In the genomic region with DNA sequence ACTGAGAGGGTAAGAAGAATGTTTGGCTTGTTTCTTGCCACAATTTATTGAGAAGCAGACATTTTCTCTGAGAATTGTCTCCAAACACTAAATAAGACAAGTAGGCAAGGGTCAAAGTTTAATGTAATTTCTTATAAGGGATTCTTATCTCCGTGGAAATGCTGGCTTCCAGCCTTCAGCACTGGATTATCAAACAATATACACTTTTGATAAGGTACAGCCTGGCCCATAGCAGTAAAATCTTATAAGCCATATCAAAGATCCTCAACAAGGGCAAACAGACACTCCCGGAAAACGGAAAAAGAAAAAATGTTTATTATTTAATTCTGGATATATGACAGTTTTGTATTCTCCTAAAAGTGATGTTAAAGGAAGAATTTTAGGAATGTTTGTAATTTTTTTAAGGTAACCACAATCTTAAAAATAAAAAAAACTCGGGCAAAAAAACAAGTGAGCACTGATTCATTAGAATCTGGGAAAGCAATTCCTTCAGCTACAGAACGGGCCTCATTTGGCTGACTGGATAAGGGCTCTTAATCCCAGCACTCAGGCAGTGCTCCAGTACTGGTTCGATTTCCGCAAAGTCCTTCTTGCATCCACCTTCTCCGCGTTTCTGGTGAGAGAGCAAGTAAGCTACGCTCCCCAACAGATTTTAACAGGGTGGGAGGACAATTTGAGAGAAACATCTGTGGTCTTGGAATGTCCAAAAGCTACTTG, we compare ENCODE assay signal across 15 cellular contexts. TPM values are rescaled to one million over a fixed set of nuclear protein-coding genes. Genes with fewer than 3 reads are reported as not detected.
DNase-seq lines count a peak whose midpoint lies in the region; ATAC-seq, FAIRE-seq and TF ChIP-seq lines count a peak whose summit lies in the region.
"Had no signal": no experiment of that assay in that cellular context is flagged by ENCODE, and none has a peak within 500 bp of the region (broad histone marks: within the 10 kb centered on the region; RNA-seq: fewer than 3 reads in every experiment).

No MANE protein-coding gene starts in this region.

- ATAC-seq in left ventricle myocardium superior (no peak), left colon (peak; percentile 90)

- no peak for FAIRE-seq in urothelium cell line (lab: Jason Lieb, UNC)

- H3K9me3 ChIP-seq in cardiac muscle cell (ENCODE audit: low read depth) = no peaks in the 10 kb centered on the region
- H3K9me3 ChIP-seq in adipocyte (ENCODE audit: control insufficient read depth, low read length) = peaks cover 17% of the 10 kb centered on the region
- H3K9me3 ChIP-seq: neutrophil had no signal

- H3K4me3 ChIP-seq in cardiac muscle cell (peak overlapping the region; percentile 30), adipocyte (ENCODE audit: low read length) (peak overlapping the region; percentile 85)
- H3K4me3 ChIP-seq: BLaER1 had no signal

- no peak for TF ChIP-seq CTCF in cardiac muscle cell (IDR thresholded peaks at IDR 0.05; ENCODE audit: low read depth, low read length)

- peak overlapping the region; percentile 55 for H3K9ac ChIP-seq in adipocyte (ENCODE audit: low read length)
- H3K9ac ChIP-seq: BLaER1 had no signal

- DNase-seq in cardiac muscle cell (ENCODE audit: low read depth in 1 of 2, low spot score in 1 of 2) = no peak
- no peak for DNase-seq in left ventricle myocardium superior
- DNase-seq in adipocyte (ENCODE audit: low read depth) = no peak
- DNase-seq in left colon = no peak
- peak; percentile 18 for DNase-seq in urothelium cell line (ENCODE audit: low spot score)
- no peak for DNase-seq in GOT3 (lab: John Stamatoyannopoulos, UW)
- DNase-seq in mesenteric fat pad (ENCODE audit: low spot score) = no peak
- no peak for DNase-seq in DMS 273 (lab: John Stamatoyannopoulos, UW; ENCODE audit: unreplicated experiment)
- DNase-seq: activated CD4-positive, CD25-positive, alpha-beta regulatory T cell; effector CD8-positive, alpha-beta T cell; hypothalamus; NCI-H187 treated with DMSO at 0.1 percent for 48 hours had no signal

- intact Hi-C loops in left ventricle myocardium superior (cut with micrococcal nuclease) (no loop called here), left colon (cut with DNase I, micrococcal nuclease) (no loop called here)

- H3K36me3 ChIP-seq in cardiac muscle cell = no peaks in the 10 kb centered on the region
- H3K36me3 ChIP-seq in adipocyte (ENCODE audit: control insufficient read depth, insufficient read depth, low read length, severe bottlenecking) = no peaks in the 10 kb centered on the region
- H3K36me3 ChIP-seq: BLaER1, neutrophil had no signal

- peaks cover 97% of the 10 kb centered on the region for H3K27me3 ChIP-seq in cardiac muscle cell
- H3K27me3 ChIP-seq in adipocyte (replicated peaks; ENCODE audit: control insufficient read depth, insufficient read depth, low read length) = peaks cover 38% of the 10 kb centered on the region

- no peak overlapping the region for H3K27ac ChIP-seq in cardiac muscle cell
- H3K27ac ChIP-seq: BLaER1, neutrophil, RWPE1 had no signal

- H3K4me1 ChIP-seq in cardiac muscle cell (ENCODE audit: low read depth) (peaks cover 7% of the 10 kb centered on the region), adipocyte (ENCODE audit: control insufficient read depth, insufficient read depth, low read length) (peaks cover 30% of the 10 kb centered on the region)

RNA-seq across cellular contexts. Expression of gene ZSCAN9, which starts 18.4 kb away (rescaled TPM):
- total RNA-seq in cardiac muscle cell = 18.6 and 21.8 TPM in 2 replicates
- 14.4 and 15.4 TPM in 2 replicates for polyA plus RNA-seq in cardiac muscle cell
- total RNA-seq in left ventricle myocardium superior = 10.2 TPM
- 10 to 100 TPM; 10.4 to 12.8 TPM for total RNA-seq in left colon
- 6.4 TPM for total RNA-seq in mesenteric fat pad

RNA-seq across cellular contexts. Expression of gene ZKSCAN4, which starts 45.4 kb away (rescaled TPM):
- total RNA-seq in cardiac muscle cell (7.9 and 8.4 TPM in 2 replicates), left ventricle myocardium superior (2.7 TPM), left colon (1 to 10 TPM; 4.8 to 6.0 TPM), mesenteric fat pad (2.7 TPM)
- polyA plus RNA-seq in cardiac muscle cell = 6.8 and 7.1 TPM in 2 replicates

RNA-seq across cellular contexts. Expression of gene NKAPL, which starts 52.4 kb away (rescaled TPM):
- total RNA-seq in cardiac muscle cell = not detected in 2 replicates
- not detected in 2 replicates for polyA plus RNA-seq in cardiac muscle cell
- 6.3 TPM for total RNA-seq in left ventricle myocardium superior
- total RNA-seq in left colon = under 1 TPM; 0.21 to 0.47 TPM
- total RNA-seq in mesenteric fat pad = 3.1 TPM
